9 cellular contexts compared by ENCODE assay signal in genomic region chr10:5563991-5564536, GRCh38. TPM values are rescaled to one million over a fixed set of nuclear protein-coding genes. Genes with fewer than 3 reads are reported as not detected.
DNase-seq lines count a peak whose midpoint lies in the region; ATAC-seq, FAIRE-seq and TF ChIP-seq lines count a peak whose summit lies in the region.
"Had no signal": no experiment of that assay in that cellular context is flagged by ENCODE, and none has a peak within 500 bp of the region (broad histone marks: within the 10 kb centered on the region; RNA-seq: fewer than 3 reads in every experiment).

No MANE protein-coding gene starts in this region.

- H3K27ac Mint-ChIP-seq in activated CD4-positive, alpha-beta T cell treated with anti-CD3 and anti-CD28 coated beads, Interleukin-2, amount 10 ng/mL, durations not matched to agents 7 days and 5 days: peak overlapping the region; percentile 100

- ATAC-seq in GM21360 (IDR thresholded peaks at IDR 0.05; ENCODE audit: unreplicated experiment) (no peak), HG02885 (IDR thresholded peaks at IDR 0.05; ENCODE audit: poor library complexity, unreplicated experiment) (no peak)

- peak overlapping the region; percentile 100 for H3K27ac ChIP-seq in epithelial cell of prostate

- H3K27me3 Mint-ChIP-seq in activated CD4-positive, alpha-beta T cell treated with anti-CD3 and anti-CD28 coated beads, Interleukin-2, amount 10 ng/mL, durations not matched to agents 7 days and 5 days: peaks cover 9% of the 10 kb centered on the region

- POLR2A ChIA-PET in activated CD4-positive, alpha-beta T cell treated with anti-CD3 and anti-CD28 coated beads, Interleukin-2, amount 10 ng/mL, durations not matched to agents 7 days and 5 days (lab: Charles Lee): no interaction called here

- H3K4me1 Mint-ChIP-seq in activated CD4-positive, alpha-beta T cell treated with anti-CD3 and anti-CD28 coated beads, Interleukin-2, amount 10 ng/mL, durations not matched to agents 7 days and 5 days: peaks cover 44% of the 10 kb centered on the region

- H3K36me3 Mint-ChIP-seq in activated CD4-positive, alpha-beta T cell treated with anti-CD3 and anti-CD28 coated beads, Interleukin-2, amount 10 ng/mL, durations not matched to agents 7 days and 5 days (ENCODE audit: low read depth): peaks cover 7% of the 10 kb centered on the region

- CTCF ChIA-PET in activated CD4-positive, alpha-beta T cell treated with anti-CD3 and anti-CD28 coated beads, Interleukin-2, amount 10 ng/mL, durations not matched to agents 7 days and 5 days (lab: Charles Lee): interaction anchor here (1.4 to 2.8 kb wide), 3 partner anchors 10 to 21 kb away, joined by 4 to 9 read pairs (median 8); no protein-coding TSS in a partner anchor

- peak; percentile 46 for DNase-seq in H54 (ENCODE audit: insufficient read length, low spot score)
- DNase-seq in activated CD4-positive, alpha-beta T cell treated with anti-CD3 and anti-CD28 coated beads, Interleukin-2, amount 10 ng/mL, durations not matched to agents 7 days and 5 days: peak; percentile 67
- DNase-seq in epithelial cell of prostate (ENCODE audit: low read depth, low spot score): no peak
- DNase-seq in stimulated activated CD4-positive, alpha-beta T cell treated with anti-CD3 and anti-CD28 coated beads, Interleukin-15, amount 100 ng/mL, for 1 hour (ENCODE audit: low read depth in 1 of 2, low spot score in 1 of 2): peak; percentile 25 to 36
- no peak for DNase-seq in NCI-H1417 treated with DMSO at 0.1 percent for 48 hours (lab: John Stamatoyannopoulos, UW)
- no peak for DNase-seq in occipital lobe (lab: John Stamatoyannopoulos, UW)
- DNase-seq: NCI-H2171 had no signal

- peaks cover 3% of the 10 kb centered on the region for H3K9me3 Mint-ChIP-seq in activated CD4-positive, alpha-beta T cell treated with anti-CD3 and anti-CD28 coated beads, Interleukin-2, amount 10 ng/mL, durations not matched to agents 7 days and 5 days

- H3K4me3 Mint-ChIP-seq in activated CD4-positive, alpha-beta T cell treated with anti-CD3 and anti-CD28 coated beads, Interleukin-2, amount 10 ng/mL, durations not matched to agents 7 days and 5 days: peak overlapping the region; percentile 70

- FAIRE-seq in H54 (lab: Jason Lieb, UNC): no peak

- 0 out of 2 replicates have a peak, but pooled peaks have one; percentile 20 for TF ChIP-seq POLR2A in H54 (IDR thresholded peaks at IDR 0.05; ENCODE audit: low read depth, low read length)

RNA-seq across cellular contexts. Expression of gene CALML3, which starts 39.3 kb away (rescaled TPM):
- not detected for total RNA-seq in activated CD4-positive, alpha-beta T cell treated with anti-CD3 and anti-CD28 coated beads, Interleukin-2, amount 10 ng/mL, durations not matched to agents 7 days and 5 days
- total RNA-seq in occipital lobe: not detected

Comparison
In these comparisons a context has a peak if more than half of its experiments do, and no peak if none do; other contexts are left out.
1. DNase-seq: peak in H54 (single experiment), activated CD4-positive, alpha-beta T cell treated with anti-CD3 and anti-CD28 coated beads, Interleukin-2, amount 10 ng/mL, durations not matched to agents 7 days and 5 days (single experiment) and stimulated activated CD4-positive, alpha-beta T cell treated with anti-CD3 and anti-CD28 coated beads, Interleukin-15, amount 100 ng/mL, for 1 hour (2 of 2); none in epithelial cell of prostate (single experiment), NCI-H1417 treated with DMSO at 0.1 percent for 48 hours (single experiment) and occipital lobe (single experiment).